Comparison of ENCODE assay signal across 8 cellular contexts in genomic region chr17:42578282-42578869, GRCh38. TPM values are rescaled to one million over a fixed set of nuclear protein-coding genes. Genes with fewer than 3 reads are reported as not detected.
DNase-seq lines count a peak whose midpoint lies in the region; ATAC-seq and TF ChIP-seq lines count a peak whose summit lies in the region.

No MANE protein-coding gene starts in this region.

- peak; percentile 81 for ATAC-seq in Right ventricle myocardium superior (ENCODE audit: poor library complexity)

- H3K4me3 Mint-ChIP-seq in osteocyte (ENCODE audit: unreplicated experiment): peak overlapping the region; percentile 98

- no peaks in the 10 kb centered on the region for H3K9me3 ChIP-seq in SK-N-MC (ENCODE audit: low read depth, low read length)

- peak overlapping the region; percentile 75 for H3K27ac ChIP-seq in SK-N-MC
- H3K27ac ChIP-seq in urinary bladder (ENCODE audit: low read depth): peak overlapping the region; percentile 38

- H3K4me1 ChIP-seq in urinary bladder (ENCODE audit: insufficient read depth): no peaks in the 10 kb centered on the region

- peaks cover 23% of the 10 kb centered on the region for H3K4me1 Mint-ChIP-seq in osteocyte (ENCODE audit: unreplicated experiment)

- TF ChIP-seq CTCF in osteocyte (IDR thresholded peaks at IDR 0.05): peak; percentile 79

- peaks cover 42% of the 10 kb centered on the region for H3K36me3 ChIP-seq in SK-N-MC (ENCODE audit: insufficient read depth, low read length)
- H3K36me3 ChIP-seq in urinary bladder (ENCODE audit: insufficient read depth): peaks cover 4% of the 10 kb centered on the region

- POLR2A ChIA-PET in HEK293T (lab: Yijun Ruan, JAX): interaction anchor here (0.6 to 6.4 kb wide), 26 partner anchors 8 to 246 kb away, joined by 3 to 122 read pairs (median 6); partner anchors contain the start of genes BECN1, CCR10, CNTNAP1 and MLX

- peaks cover 24% of the 10 kb centered on the region for H3K36me3 Mint-ChIP-seq in osteocyte (ENCODE audit: unreplicated experiment)

- peak overlapping the region; percentile 90 for H3K9ac ChIP-seq in SK-N-MC (ENCODE audit: insufficient read length)

- CTCF ChIA-PET in HEK293T (lab: Yijun Ruan, JAX): interaction anchor here (0.5 to 3.5 kb wide), 34 partner anchors 9 to 360 kb away, joined by 3 to 43 read pairs (median 4); partner anchors contain the start of genes BECN1, CNTNAP1, MLX and PLEKHH3

- H3K4me3 ChIP-seq in SK-N-MC (peak overlapping the region; percentile 88), urinary bladder (ENCODE audit: low read depth, low read length) (peak overlapping the region; percentile 51)

- no peaks in the 10 kb centered on the region for H3K9me3 Mint-ChIP-seq in osteocyte (ENCODE audit: unreplicated experiment)

- DNase-seq in ELF-1 (ENCODE audit: low read depth, low spot score): peak; percentile 90
- peak; percentile 85 for DNase-seq in HEK293T (ENCODE audit: extremely low spot score)
- DNase-seq in NCI-H1048 (lab: John Stamatoyannopoulos, UW): peak; percentile 50
- DNase-seq in SK-N-MC (ENCODE audit: low read depth, low spot score): peak; percentile 42
- DNase-seq in activated naive CD8-positive, alpha-beta T cell treated with anti-CD3 and anti-CD28 coated beads, Interleukin-2, amount 50 U/mL, for 16 hours (ENCODE audit: low read depth, low spot score): peak; percentile 47
- DNase-seq in Right ventricle myocardium superior: peak; percentile 84
- peak; percentile 91 for DNase-seq in osteocyte (ENCODE audit: extremely low spot score, unreplicated experiment)

- intact Hi-C loops in Right ventricle myocardium superior (cut with DNase I): no loop called here

- peak overlapping the region; percentile 98 for H3K27ac Mint-ChIP-seq in osteocyte (ENCODE audit: unreplicated experiment)

- under 1% methylated on average over 20 of the region's 20 CpGs for WGBS in urinary bladder

- H3K27me3 Mint-ChIP-seq in osteocyte (ENCODE audit: unreplicated experiment): no peaks in the 10 kb centered on the region

TF ChIP-seq in HEK293T, 16 proteins besides CTCF, POLR2A, EP300 and RAD21:
- TF ChIP-seq NFRKB (IDR thresholded peaks at IDR 0.05) (no peak), SUZ12 (IDR thresholded peaks at IDR 0.05) (no peak), ZNF384 (IDR thresholded peaks at IDR 0.05) (peak; percentile 96), PKNOX1 (IDR thresholded peaks at IDR 0.05) (no peak)

RNA-seq across cellular contexts. Expression of gene PSMC3IP, which starts 0.8 kb away (rescaled TPM):
- 2.3 TPM for total RNA-seq in Right ventricle myocardium superior
- total RNA-seq in osteocyte: 5.5 and 5.6 TPM in 2 replicates
- total RNA-seq in urinary bladder: 4.5 TPM
- 7.9 TPM for polyA plus RNA-seq in urinary bladder

RNA-seq across cellular contexts. Expression of gene MLX, which starts 11.5 kb away (rescaled TPM):
- total RNA-seq in Right ventricle myocardium superior (69.1 TPM), osteocyte (34.6 and 35.8 TPM in 2 replicates), urinary bladder (17.1 TPM)
- 38.0 TPM for polyA plus RNA-seq in urinary bladder

RNA-seq across cellular contexts. Expression of gene COASY, which starts 16.4 kb away (rescaled TPM):
- 41.6 TPM for total RNA-seq in Right ventricle myocardium superior
- total RNA-seq in osteocyte: 51.7 and 62.7 TPM in 2 replicates
- 8.8 TPM for total RNA-seq in urinary bladder
- 43.7 TPM for polyA plus RNA-seq in urinary bladder

RNA-seq across cellular contexts. Expression of gene HSD17B1, which starts 25.7 kb away (rescaled TPM):
- total RNA-seq in Right ventricle myocardium superior: 0.78 TPM
- total RNA-seq in osteocyte: 1.2 and 1.4 TPM in 2 replicates
- total RNA-seq in urinary bladder: 1.5 TPM
- polyA plus RNA-seq in urinary bladder: 2.5 TPM

RNA-seq across cellular contexts. Expression of gene RETREG3, which starts 30.8 kb away (rescaled TPM):
- total RNA-seq in Right ventricle myocardium superior: 21.4 TPM
- 80.1 and 85.0 TPM in 2 replicates for total RNA-seq in osteocyte
- 49.9 TPM for total RNA-seq in urinary bladder
- 21.2 TPM for polyA plus RNA-seq in urinary bladder

Comparison
In these comparisons a context has a peak if more than half of its experiments do, and no peak if none do; other contexts are left out.
1. Peak in every context shown above with its lines: DNase-seq, ATAC-seq, H3K4me3 ChIP-seq and H3K27ac ChIP-seq.